ENCODE assay signal across 10 cellular contexts in genomic region chr22:39457546-39458442, GRCh38. TPM values are rescaled to one million over a fixed set of nuclear protein-coding genes. Genes with fewer than 3 reads are reported as not detected.
DNase-seq lines count a peak whose midpoint lies in the region; ATAC-seq and TF ChIP-seq lines count a peak whose summit lies in the region.
"Had no signal": no experiment of that assay in that cellular context is flagged by ENCODE, and none has a peak within 500 bp of the region (broad histone marks: within the 10 kb centered on the region; RNA-seq: fewer than 3 reads in every experiment).

No MANE protein-coding gene starts in this region.

- DNase-seq in activated B cell treated with CpG ODN at 0.5 μM for 24 hours (peak; percentile 35), right cardiac atrium (peak in 1 of 3 donors; percentile 53), NCI-H1694 treated with DMSO at 0.1 percent for 48 hours (lab: John Stamatoyannopoulos, UW) (no peak), NCI-H510A (lab: John Stamatoyannopoulos, UW) (no peak)
- no peak for DNase-seq in stimulated activated naive B cell treated with anti-CD40 and anti-IgM and Interleukin-4, amounts not matched to agents 10 μg/mL and 1 μg/mL and 100 μg/mL, for 72 hours
- DNase-seq: activated CD4-positive, alpha-beta T cell treated with anti-CD3 and anti-CD28 coated beads for 36 hours had no signal

- H3K27ac ChIP-seq in right cardiac atrium (ENCODE audit: low read length) = peak overlapping the region; percentile 57

- intact Hi-C loops in activated B cell treated with CpG ODN at 0.5 μM for 24 hours (cut with micrococcal nuclease) = loop anchor here (1.0 kb wide), 1 partner anchor 9 kb away; no protein-coding TSS in a partner anchor
- intact Hi-C loops in right cardiac atrium (cut with DNase I) = no loop called here

- H3K4me1 ChIP-seq in right cardiac atrium (ENCODE audit: control insufficient read depth, insufficient read depth, low read length) = peaks cover under 1% of the 10 kb centered on the region

- TF ChIP-seq CTCF in activated B cell treated with CpG ODN at 0.5 μM for 24 hours (IDR thresholded peaks at IDR 0.05) = no peak

- WGBS in right cardiac atrium = 2% methylated on average over 85 of the region's 85 CpGs

- H3K4me3 Mint-ChIP-seq in activated B cell treated with CpG ODN at 0.5 μM for 24 hours = peak overlapping the region; percentile 87
- peak overlapping the region; percentile 86 to 87 for H3K4me3 Mint-ChIP-seq in stimulated activated naive B cell treated with anti-CD40 and anti-IgM and Interleukin-4, amounts not matched to agents 10 μg/mL and 1 μg/mL and 100 μg/mL, for 72 hours
- H3K4me3 Mint-ChIP-seq: activated CD4-positive, alpha-beta T cell treated with anti-CD3 and anti-CD28 coated beads for 36 hours had no signal

- no peaks in the 10 kb centered on the region for H3K9me3 ChIP-seq in right cardiac atrium (ENCODE audit: control insufficient read depth, low read length)

- no peaks in the 10 kb centered on the region for H3K27me3 ChIP-seq in right cardiac atrium (ENCODE audit: control insufficient read depth, insufficient read depth)

- POLR2A ChIA-PET in activated B cell treated with CpG ODN at 0.5 μM for 24 hours (lab: Charles Lee) = interaction anchor here (0.6 to 3.5 kb wide), 9 partner anchors 10 to 1577 kb away, joined by 3 to 44 read pairs (median 4); partner anchors contain the start of genes RPL3 and TAB1

- CTCF ChIA-PET in activated B cell treated with CpG ODN at 0.5 μM for 24 hours (lab: Charles Lee) = interaction anchor here (1.0 kb wide), 1 partner anchor 20 kb away, joined by 4 read pairs; no protein-coding TSS in a partner anchor

- peaks cover 3% of the 10 kb centered on the region for H3K27me3 Mint-ChIP-seq in activated B cell treated with CpG ODN at 0.5 μM for 24 hours
- peaks cover 20 to 33% of the 10 kb centered on the region in 2 donors for H3K27me3 Mint-ChIP-seq in stimulated activated naive B cell treated with anti-CD40 and anti-IgM and Interleukin-4, amounts not matched to agents 10 μg/mL and 1 μg/mL and 100 μg/mL, for 72 hours

- peak overlapping the region; percentile 89 for H3K4me3 ChIP-seq in right cardiac atrium (ENCODE audit: low read length)

- no peaks in the 10 kb centered on the region for H3K9me3 Mint-ChIP-seq in activated B cell treated with CpG ODN at 0.5 μM for 24 hours
- H3K9me3 Mint-ChIP-seq in stimulated activated naive B cell treated with anti-CD40 and anti-IgM and Interleukin-4, amounts not matched to agents 10 μg/mL and 1 μg/mL and 100 μg/mL, for 72 hours = no peaks in the 10 kb centered on the region

- peaks cover 69% of the 10 kb centered on the region for H3K4me1 Mint-ChIP-seq in activated B cell treated with CpG ODN at 0.5 μM for 24 hours
- peaks cover 28 to 49% of the 10 kb centered on the region in 2 donors for H3K4me1 Mint-ChIP-seq in stimulated activated naive B cell treated with anti-CD40 and anti-IgM and Interleukin-4, amounts not matched to agents 10 μg/mL and 1 μg/mL and 100 μg/mL, for 72 hours

- H3K27ac Mint-ChIP-seq in activated B cell treated with CpG ODN at 0.5 μM for 24 hours = peak overlapping the region; percentile 75
- peak overlapping the region; percentile 83 for H3K27ac Mint-ChIP-seq in stimulated activated naive B cell treated with anti-CD40 and anti-IgM and Interleukin-4, amounts not matched to agents 10 μg/mL and 1 μg/mL and 100 μg/mL, for 72 hours
- H3K27ac Mint-ChIP-seq: activated CD4-positive, alpha-beta T cell treated with anti-CD3 and anti-CD28 coated beads for 36 hours had no signal

- peaks cover 13% of the 10 kb centered on the region for H3K36me3 Mint-ChIP-seq in activated B cell treated with CpG ODN at 0.5 μM for 24 hours (ENCODE audit: low read depth)
- H3K36me3 Mint-ChIP-seq in stimulated activated naive B cell treated with anti-CD40 and anti-IgM and Interleukin-4, amounts not matched to agents 10 μg/mL and 1 μg/mL and 100 μg/mL, for 72 hours = peaks cover 3 to 23% of the 10 kb centered on the region in 2 donors

- peak; percentile 27 for ATAC-seq in GM19468 (IDR thresholded peaks at IDR 0.05; ENCODE audit: extremely low read depth, unreplicated experiment)
- peak; percentile 33 for ATAC-seq in activated B cell treated with CpG ODN at 0.5 μM for 24 hours (ENCODE audit: low read depth)
- ATAC-seq in right cardiac atrium = no peak
- peak; percentile 43 to 48 for ATAC-seq in stimulated activated naive B cell treated with anti-CD40 and anti-IgM and Interleukin-4, amounts not matched to agents 10 μg/mL and 1 μg/mL and 100 μg/mL, for 72 hours (replicated peaks)
- no peak for ATAC-seq in HG03097 (IDR thresholded peaks at IDR 0.05; ENCODE audit: low FRiP score, unreplicated experiment)
- ATAC-seq in GM21526 (IDR thresholded peaks at IDR 0.05; ENCODE audit: low FRiP score, unreplicated experiment) = no peak
- ATAC-seq: activated CD4-positive, alpha-beta T cell treated with anti-CD3 and anti-CD28 coated beads for 36 hours had no signal

RNA-seq across cellular contexts. Expression of gene MGAT3, which starts 1.0 kb away (rescaled TPM):
- total RNA-seq in activated B cell treated with CpG ODN at 0.5 μM for 24 hours = 41.5 and 43.4 TPM in 2 replicates
- total RNA-seq in right cardiac atrium = 10 to 100 TPM in 1 of 4 donors, 1 to 10 TPM in 3; 7.3 to 11.6 (median 9.6) TPM
- polyA plus RNA-seq in right cardiac atrium = 8.7 TPM
- total RNA-seq: lung microvascular endothelial cell had no signal

RNA-seq across cellular contexts. Expression of gene MIEF1, which starts 44.3 kb away (rescaled TPM):
- total RNA-seq in activated B cell treated with CpG ODN at 0.5 μM for 24 hours (38.2 and 41.3 TPM in 2 replicates), right cardiac atrium (10 to 100 TPM; 16.3 to 22.2 (median 18.7) TPM)
- 9.0 TPM for polyA plus RNA-seq in right cardiac atrium

RNA-seq across cellular contexts. Expression of gene TAB1, which starts 58.2 kb away (rescaled TPM):
- total RNA-seq in activated B cell treated with CpG ODN at 0.5 μM for 24 hours (29.4 and 37.4 TPM in 2 replicates), right cardiac atrium (10 to 100 TPM; 14.9 to 18.7 (median 17.3) TPM)
- 16.2 TPM for polyA plus RNA-seq in right cardiac atrium

Comparison
In these comparisons a context has a peak if more than half of its experiments do, and no peak if none do; other contexts are left out.
1. ATAC-seq: peak in GM19468 (single experiment), activated B cell treated with CpG ODN at 0.5 μM for 24 hours (single experiment) and stimulated activated naive B cell treated with anti-CD40 and anti-IgM and Interleukin-4, amounts not matched to agents 10 μg/mL and 1 μg/mL and 100 μg/mL, for 72 hours (2 of 2); none in right cardiac atrium (0 of 2), HG03097 (single experiment) and GM21526 (single experiment).